ENCODE assay signal across 9 cellular contexts in genomic region chr19:12786149-12786870, GRCh38. TPM values are rescaled to one million over a fixed set of nuclear protein-coding genes. Genes with fewer than 3 reads are reported as not detected.
DNase-seq lines count a peak whose midpoint lies in the region; ATAC-seq and TF ChIP-seq lines count a peak whose summit lies in the region.
"Had no signal": no experiment of that assay in that cellular context is flagged by ENCODE, and none has a peak within 500 bp of the region (broad histone marks: within the 10 kb centered on the region; RNA-seq: fewer than 3 reads in every experiment).

No MANE protein-coding gene starts in this region.

- H3K27me3 Mint-ChIP-seq in CD4-positive, alpha-beta T cell, result peaks cover 2% of the 10 kb centered on the region
- peaks cover 24% of the 10 kb centered on the region for H3K27me3 Mint-ChIP-seq in GM23338 (ENCODE audit: insufficient read depth, low read depth, poor library complexity)

- peak overlapping the region; percentile 99 for H3K4me2 ChIP-seq in OCI-LY3 (ENCODE audit: low read length)
- H3K4me2 ChIP-seq in osteoblast (ENCODE audit: insufficient read depth, low read length), result no peak overlapping the region
- H3K4me2 ChIP-seq in GM23338, result no peak overlapping the region

- CTCF ChIA-PET in CD4-positive, alpha-beta T cell (lab: Charles Lee), result interaction anchor here (0.7 to 1.1 kb wide), 2 partner anchors 9 to 10 kb away, joined by 3 to 4 read pairs; no protein-coding TSS in a partner anchor

- no peak for DNase-seq in CD4-positive, alpha-beta T cell
- DNase-seq in erythroblast (lab: John Stamatoyannopoulos, UW), result peak; percentile 49 to 68
- peak; percentile 84 for DNase-seq in osteoblast (ENCODE audit: insufficient read length, low spot score, missing footprints)
- DNase-seq in GOT3 (lab: John Stamatoyannopoulos, UW), result no peak
- no peak for DNase-seq in NK-92 (lab: John Stamatoyannopoulos, UW; ENCODE audit: unreplicated experiment)
- no peak for DNase-seq in GM23338 (ENCODE audit: low spot score)

- peak overlapping the region; percentile 85 for H3K9ac ChIP-seq in OCI-LY3 (ENCODE audit: low read length)

- TF ChIP-seq POLR2A in erythroblast (IDR thresholded peaks at IDR 0.05; ENCODE audit: low read length), result no peak

- H3K36me3 Mint-ChIP-seq in CD4-positive, alpha-beta T cell (ENCODE audit: low read depth), result peaks cover 13% of the 10 kb centered on the region
- no peaks in the 10 kb centered on the region; the same call in 2 of the 3 replicates for H3K36me3 Mint-ChIP-seq in GM23338 (ENCODE audit: low read depth)

- TF ChIP-seq CTCF in CD4-positive, alpha-beta T cell (IDR thresholded peaks at IDR 0.05), result no peak
- TF ChIP-seq CTCF in OCI-LY3 (IDR thresholded peaks at IDR 0.05; ENCODE audit: low read depth, low read length) (no peak), osteoblast (IDR thresholded peaks at IDR 0.05; ENCODE audit: extremely low read depth, low read depth, low read length) (no peak), GM23338 (conservative IDR thresholded peaks at IDR 0.05; ENCODE audit: low read depth in 2 of 2) (no peak)

- H3K27ac Mint-ChIP-seq in CD4-positive, alpha-beta T cell, result peak overlapping the region; percentile 32
- no peak overlapping the region for H3K27ac Mint-ChIP-seq in GM23338

- no peaks in the 10 kb centered on the region for H3K9me2 ChIP-seq in GM23338 (ENCODE audit: insufficient read depth)

- H3K9me3 ChIP-seq in CD4-positive, alpha-beta T cell (ENCODE audit: control insufficient read depth, low read length), result no peaks in the 10 kb centered on the region
- H3K9me3 ChIP-seq in OCI-LY3 (ENCODE audit: insufficient read depth, low read length) (no peaks in the 10 kb centered on the region), osteoblast (ENCODE audit: low read depth, low read length) (no peaks in the 10 kb centered on the region)

- H3K4me3 ChIP-seq in OCI-LY3 (ENCODE audit: low read length), result no peak overlapping the region
- H3K4me3 ChIP-seq in osteoblast (ENCODE audit: insufficient read depth, low read length), result no peak overlapping the region
- no peak overlapping the region for H3K4me3 ChIP-seq in GM23338

- H3K9me3 Mint-ChIP-seq in CD4-positive, alpha-beta T cell, result no peaks in the 10 kb centered on the region
- no peaks in the 10 kb centered on the region for H3K9me3 Mint-ChIP-seq in GM23338

- H3K4me1 Mint-ChIP-seq in CD4-positive, alpha-beta T cell (ENCODE audit: low read depth), result peaks cover 44% of the 10 kb centered on the region
- peaks cover 27% of the 10 kb centered on the region for H3K4me1 Mint-ChIP-seq in GM23338

- H3K4me1 ChIP-seq in OCI-LY3 (ENCODE audit: low read length), result peaks cover 79% of the 10 kb centered on the region
- peaks cover 41% of the 10 kb centered on the region for H3K4me1 ChIP-seq in osteoblast (ENCODE audit: insufficient read depth, low read length)
- peaks cover 32% of the 10 kb centered on the region for H3K4me1 ChIP-seq in GM23338 (ENCODE audit: insufficient read depth)

- H3K27ac ChIP-seq in CD4-positive, alpha-beta T cell (ENCODE audit: low read depth, low read length), result peak overlapping the region; percentile 91
- H3K27ac ChIP-seq in OCI-LY3 (ENCODE audit: low read length), result peak overlapping the region; percentile 93
- peak overlapping the region; percentile 86 for H3K27ac ChIP-seq in osteoblast (ENCODE audit: low read depth, low read length)
- H3K27ac ChIP-seq in GM23338 (ENCODE audit: low read depth), result no peak overlapping the region

- H3K27me3 ChIP-seq in CD4-positive, alpha-beta T cell (ENCODE audit: control insufficient read depth, insufficient read depth, low read length), result no peaks in the 10 kb centered on the region
- no peaks in the 10 kb centered on the region for H3K27me3 ChIP-seq in OCI-LY3 (ENCODE audit: low read depth, low read length)
- no peaks in the 10 kb centered on the region for H3K27me3 ChIP-seq in osteoblast (ENCODE audit: insufficient read depth, low read length)
- H3K27me3 ChIP-seq in GM23338 (ENCODE audit: insufficient read depth), result peaks cover 9% of the 10 kb centered on the region

- peaks cover 36% of the 10 kb centered on the region for H3F3A ChIP-seq in GM23338 (replicated peaks; ENCODE audit: low read depth)

- peaks cover 16% of the 10 kb centered on the region for H3K79me2 ChIP-seq in OCI-LY3 (ENCODE audit: low read length)
- H3K79me2 ChIP-seq in osteoblast (ENCODE audit: insufficient read depth, low read length), result peaks cover 2% of the 10 kb centered on the region
- no peaks in the 10 kb centered on the region for H3K79me2 ChIP-seq in GM23338 (replicated peaks; ENCODE audit: insufficient read depth)

- H4K20me1 ChIP-seq in OCI-LY3 (ENCODE audit: insufficient read depth, low read length) (no peaks in the 10 kb centered on the region), osteoblast (ENCODE audit: insufficient read depth, low read length) (no peaks in the 10 kb centered on the region), GM23338 (replicated peaks; ENCODE audit: insufficient read depth) (no peaks in the 10 kb centered on the region)

- ATAC-seq in CD4-positive, alpha-beta T cell (ENCODE audit: poor library complexity), result no peak
- ATAC-seq in GM23338 (no peak), HG02938 (IDR thresholded peaks at IDR 0.05; ENCODE audit: unreplicated experiment) (no peak)

- no peak overlapping the region for H3K4me3 Mint-ChIP-seq in CD4-positive, alpha-beta T cell
- no peak overlapping the region for H3K4me3 Mint-ChIP-seq in GM23338

- H3K36me3 ChIP-seq in OCI-LY3 (replicated peaks; ENCODE audit: low read depth, low read length), result no peaks in the 10 kb centered on the region
- no peaks in the 10 kb centered on the region for H3K36me3 ChIP-seq in osteoblast (ENCODE audit: insufficient read depth, low read length)
- no peaks in the 10 kb centered on the region for H3K36me3 ChIP-seq in GM23338 (ENCODE audit: insufficient read depth)

- intact Hi-C loops in CD4-positive, alpha-beta T cell (cut with DNase I, micrococcal nuclease), result loop anchor here in 1 of 2 experiments (10.0 kb wide), 1 partner anchor 148 kb away; the partner anchor contains the start of genes CALR and FARSA

- POLR2A ChIA-PET in CD4-positive, alpha-beta T cell (lab: Charles Lee), result interaction anchor here (4.0 kb wide), 1 partner anchor 9 kb away, joined by 31 read pairs; no protein-coding TSS in a partner anchor

- H2AFZ ChIP-seq in OCI-LY3 (ENCODE audit: low read depth, low read length), result no peak overlapping the region; the same call in 1 of the 2 replicates
- H2AFZ ChIP-seq in osteoblast (ENCODE audit: low read length), result peak overlapping the region; percentile 83
- H2AFZ ChIP-seq in GM23338, result no peak overlapping the region

TF ChIP-seq in GM23338, 12 proteins besides CTCF, POLR2A, EP300 and RAD21:
- TF ChIP-seq JUNB (IDR thresholded peaks at IDR 0.05; ENCODE audit: unreplicated experiment), result no peak
- no peak for TF ChIP-seq ZNF114 (CRISPR knock-in tag; IDR thresholded peaks at IDR 0.05)
- TF ChIP-seq EZH2phosphoT487 (IDR thresholded peaks at IDR 0.05; ENCODE audit: unreplicated experiment), result no peak
- no peak for TF ChIP-seq STAT1 (IDR thresholded peaks at IDR 0.05; ENCODE audit: unreplicated experiment)
- no peak for TF ChIP-seq ETS1 (IDR thresholded peaks at IDR 0.05)

RNA-seq across cellular contexts. Expression of gene JUNB, which starts 5.0 kb away (rescaled TPM):
- total RNA-seq in CD4-positive, alpha-beta T cell, result 1,000 to 10,000 TPM; 2,467 to 2,518 TPM
- total RNA-seq in osteoblast, result 85.5 and 93.0 TPM in 2 replicates
- 16.0 and 20.2 TPM in 2 replicates for total RNA-seq in GM23338 (2014; rRNA removed; shearing (Covaris generic))
- 7.7 and 7.8 TPM in 2 replicates for polyA plus RNA-seq in GM23338 (2016; fragmentation: Nextera tagmentation; extraction: Ambion mirVana)

RNA-seq across cellular contexts. Expression of gene HOOK2, which starts 11.0 kb away (rescaled TPM):
- total RNA-seq in CD4-positive, alpha-beta T cell, result 10 to 100 TPM; 14.8 to 17.0 TPM
- 16.8 and 21.7 TPM in 2 replicates for total RNA-seq in osteoblast
- total RNA-seq in GM23338 (2014; rRNA removed; shearing (Covaris generic)), result 85.3 and 86.4 TPM in 2 replicates
- polyA plus RNA-seq in GM23338 (2016; fragmentation: Nextera tagmentation; extraction: Ambion mirVana), result 46.9 and 56.9 TPM in 2 replicates

RNA-seq across cellular contexts. Expression of gene PRDX2, which starts 15.3 kb away (rescaled TPM):
- 10 to 100 TPM; 59.7 to 65.9 TPM for total RNA-seq in CD4-positive, alpha-beta T cell
- 155 and 156 TPM in 2 replicates for total RNA-seq in osteoblast
- total RNA-seq in GM23338 (2014; rRNA removed; shearing (Covaris generic)), result 465 and 486 TPM in 2 replicates
- polyA plus RNA-seq in GM23338 (2016; fragmentation: Nextera tagmentation; extraction: Ambion mirVana), result 314 and 346 TPM in 2 replicates

RNA-seq across cellular contexts. Expression of gene THSD8, which starts 15.6 kb away (rescaled TPM):
- total RNA-seq in CD4-positive, alpha-beta T cell, result 1 to 10 TPM in 1 of 2 experiments, not detected in 1; 1.3 TPM
- 0.29 TPM in 1 of 2 replicates, not detected in the other for total RNA-seq in osteoblast
- 0.38 TPM in 1 of 2 replicates, not detected in the other for total RNA-seq in GM23338 (2014; rRNA removed; shearing (Covaris generic))
- polyA plus RNA-seq in GM23338 (2016; fragmentation: Nextera tagmentation; extraction: Ambion mirVana), result 38.5 and 42.2 TPM in 2 replicates
- total RNA-seq: kidney epithelial cell had no signal

RNA-seq across cellular contexts. Expression of gene RNASEH2A, which starts 20.1 kb away (rescaled TPM):
- total RNA-seq in CD4-positive, alpha-beta T cell, result 1 to 10 TPM; 1.5 to 2.7 TPM
- 7.6 and 8.3 TPM in 2 replicates for total RNA-seq in osteoblast
- total RNA-seq in GM23338 (2014; rRNA removed; shearing (Covaris generic)), result 62.6 and 68.2 TPM in 2 replicates
- 39.4 and 40.5 TPM in 2 replicates for polyA plus RNA-seq in GM23338 (2016; fragmentation: Nextera tagmentation; extraction: Ambion mirVana)

Comparison
In these comparisons a context has a peak if more than half of its experiments do, and no peak if none do; other contexts are left out.
1. DNase-seq: peak in erythroblast (2 of 2) and osteoblast (single experiment); none in CD4-positive, alpha-beta T cell (0 of 10), GOT3 (single experiment), NK-92 (single experiment) and GM23338 (single experiment).
2. RNA of gene JUNB, which starts 5.0 kb away (total RNA-seq): 2,467 to 2,518 TPM in CD4-positive, alpha-beta T cell; 85.5 to 93.0 TPM in osteoblast and 16.0 to 20.2 TPM in GM23338; every median in the first group is over 10 times any median in the second.